8 cellular contexts compared by ENCODE assay signal in genomic region chr7:24477807-24478655, GRCh38.
DNase-seq lines count a peak whose midpoint lies in the region; ATAC-seq and TF ChIP-seq lines count a peak whose summit lies in the region.

No MANE protein-coding gene starts in this region.

- TF ChIP-seq CTCF in fibroblast of pulmonary artery (IDR thresholded peaks at IDR 0.05; ENCODE audit: low read length, missing control alignments): no peak

- no peak overlapping the region for H3K4me3 ChIP-seq in fibroblast of pulmonary artery (replicated peaks; ENCODE audit: low read depth, low read length)

- peak; percentile 64 for DNase-seq in GM03348 (ENCODE audit: low spot score)
- peak; percentile 49 for DNase-seq in NCI-H510A (lab: John Stamatoyannopoulos, UW)
- peak; percentile 83 for DNase-seq in fibroblast of pulmonary artery (ENCODE audit: low read depth)
- peak; percentile 9 for DNase-seq in pons (ENCODE audit: low spot score)
- no peak for DNase-seq in DMS114 treated with DMSO at 0.1 percent for 48 hours (lab: John Stamatoyannopoulos, UW; ENCODE audit: unreplicated experiment)
- DNase-seq in activated CD4-positive, alpha-beta T cell treated with anti-CD3 and anti-CD28 coated beads, Interleukin-2, amount 50 U/mL, for 1 hour: no peak

- ATAC-seq in GM19452 (IDR thresholded peaks at IDR 0.05; ENCODE audit: unreplicated experiment) (no peak), HG02642 (IDR thresholded peaks at IDR 0.05; ENCODE audit: poor library complexity, unreplicated experiment) (no peak)

Comparison
In these comparisons a context has a peak if more than half of its experiments do, and no peak if none do; other contexts are left out.
1. DNase-seq: peak in GM03348 (single experiment), NCI-H510A (single experiment), fibroblast of pulmonary artery (single experiment) and pons (single experiment); none in DMS114 treated with DMSO at 0.1 percent for 48 hours (single experiment) and activated CD4-positive, alpha-beta T cell treated with anti-CD3 and anti-CD28 coated beads, Interleukin-2, amount 50 U/mL, for 1 hour (single experiment).